Comparison of ENCODE assay signal across 9 cellular contexts in genomic region chr19:7868671-7869452, GRCh38. TPM values are rescaled to one million over a fixed set of nuclear protein-coding genes. Genes with fewer than 3 reads are reported as not detected.
DNase-seq lines count a peak whose midpoint lies in the region; TF ChIP-seq lines count a peak whose summit lies in the region.
"Had no signal": no experiment of that assay in that cellular context is flagged by ENCODE, and none has a peak within 500 bp of the region (broad histone marks: within the 10 kb centered on the region; RNA-seq: fewer than 3 reads in every experiment).

No MANE protein-coding gene starts in this region.

- H3K36me3 ChIP-seq in GM06990 (ENCODE audit: control insufficient read depth, insufficient read depth, low read length) = no peaks in the 10 kb centered on the region; the same call in 1 of the 2 replicates
- H3K36me3 ChIP-seq in effector memory CD4-positive, alpha-beta T cell (ENCODE audit: control insufficient read depth, insufficient read depth, low read length) = no peaks in the 10 kb centered on the region

- no peak for TF ChIP-seq CTCF in GM06990 (IDR thresholded peaks at IDR 0.05; ENCODE audit: insufficient read depth, low read length, poor library complexity, severe bottlenecking)

- H3K4me1 Mint-ChIP-seq in activated CD4-positive, alpha-beta memory T cell treated with anti-CD3 and anti-CD28 coated beads for 36 hours (ENCODE audit: low read depth) = peaks cover 42% of the 10 kb centered on the region

- peak overlapping the region; percentile 58 for H3K4me3 ChIP-seq in GM06990 (replicated peaks; ENCODE audit: low read depth, low read length)
- H3K4me3 ChIP-seq in effector memory CD4-positive, alpha-beta T cell (ENCODE audit: insufficient read depth, low read depth, low read length, poor library complexity, severe bottlenecking) = peak overlapping the region; percentile 48
- H3K4me3 ChIP-seq in mononuclear cell (ENCODE audit: low read length) = peak overlapping the region; percentile 22

- peaks cover 29% of the 10 kb centered on the region for H3K27me3 Mint-ChIP-seq in activated CD4-positive, alpha-beta memory T cell treated with anti-CD3 and anti-CD28 coated beads for 36 hours

- H3K4me1 ChIP-seq in effector memory CD4-positive, alpha-beta T cell (ENCODE audit: control insufficient read depth, insufficient read depth, low read length, poor library complexity, severe bottlenecking) = peaks cover 45% of the 10 kb centered on the region
- peaks cover 37% of the 10 kb centered on the region for H3K4me1 ChIP-seq in mononuclear cell (ENCODE audit: insufficient read depth, low read length)

- H3K36me3 Mint-ChIP-seq in activated CD4-positive, alpha-beta memory T cell treated with anti-CD3 and anti-CD28 coated beads for 36 hours = no peaks in the 10 kb centered on the region

- no peak overlapping the region for H3K27ac Mint-ChIP-seq in activated CD4-positive, alpha-beta memory T cell treated with anti-CD3 and anti-CD28 coated beads for 36 hours

- H3K27ac ChIP-seq in effector memory CD4-positive, alpha-beta T cell (ENCODE audit: insufficient read depth, low read length, poor library complexity, severe bottlenecking) = peak overlapping the region; percentile 67

- POLR2A ChIA-PET in HEK293T (lab: Yijun Ruan, JAX) = interaction anchor here (0.6 to 2.0 kb wide), 10 partner anchors 12 to 645 kb away, joined by 3 to 18 read pairs (median 5); partner anchors contain the start of genes EVI5L, LRRC8E, MAP2K7 and SNAPC2
- POLR2A ChIA-PET in activated CD4-positive, alpha-beta memory T cell treated with anti-CD3 and anti-CD28 coated beads for 36 hours (lab: Charles Lee) = interaction anchor here (0.9 to 1.0 kb wide), 2 partner anchors 35 to 47 kb away, joined by 3 to 4 read pairs; partner anchors contain the start of gene MAP2K7

- H3K9me3 Mint-ChIP-seq in activated CD4-positive, alpha-beta memory T cell treated with anti-CD3 and anti-CD28 coated beads for 36 hours = no peaks in the 10 kb centered on the region

- no peaks in the 10 kb centered on the region for H3K9me3 ChIP-seq in effector memory CD4-positive, alpha-beta T cell (ENCODE audit: control insufficient read depth, low read length)
- H3K9me3 ChIP-seq in mononuclear cell (ENCODE audit: low read depth, low read length) = no peaks in the 10 kb centered on the region

- DNase-seq in GM06990 (ENCODE audit: extremely low read depth, insufficient read length) = peak; percentile 91
- DNase-seq in HEK293T (ENCODE audit: extremely low spot score) = peak; percentile 88
- DNase-seq in NAMALWA (ENCODE audit: low spot score) = peak; percentile 95
- peak; percentile 86 for DNase-seq in activated CD4-positive, alpha-beta memory T cell treated with anti-CD3 and anti-CD28 coated beads for 36 hours
- peak; percentile 67 to 76 (median 73) for DNase-seq in effector memory CD4-positive, alpha-beta T cell
- DNase-seq in stimulated activated CD8-positive, alpha-beta memory T cell treated with anti-CD3 and anti-CD28 coated beads, Interleukin-2, amount 100 ng/mL, for 48 hours (ENCODE audit: low read depth in 2 of 2) = peak; percentile 68 to 76
- DNase-seq in NCI-H1436 (lab: John Stamatoyannopoulos, UW) = no peak

- intact Hi-C loops in activated CD4-positive, alpha-beta memory T cell treated with anti-CD3 and anti-CD28 coated beads for 36 hours (cut with micrococcal nuclease) = loop anchor here (1.0 to 5.0 kb wide), 3 partner anchors 33 to 51 kb away; partner anchors contain the start of genes MAP2K7 and SNAPC2

- CTCF ChIA-PET in HEK293T (lab: Yijun Ruan, JAX) = interaction anchor here (0.5 to 2.0 kb wide), 21 partner anchors 9 to 362 kb away, joined by 3 to 19 read pairs (median 5); partner anchors contain the start of genes LRRC8E, MAP2K7, MCOLN1 and SNAPC2
- CTCF ChIA-PET in activated CD4-positive, alpha-beta memory T cell treated with anti-CD3 and anti-CD28 coated beads for 36 hours (lab: Charles Lee) = interaction anchor here (0.7 to 2.3 kb wide), 32 partner anchors 8 to 481 kb away, joined by 3 to 28 read pairs (median 6); partner anchors contain the start of genes EVI5L, LRRC8E, MAP2K7 and MCOLN1

- peak overlapping the region; percentile 73 for H3K4me3 Mint-ChIP-seq in activated CD4-positive, alpha-beta memory T cell treated with anti-CD3 and anti-CD28 coated beads for 36 hours

- H3K27me3 ChIP-seq in GM06990 (replicated peaks; ENCODE audit: control insufficient read depth, insufficient read depth, low read length) (no peaks in the 10 kb centered on the region; the same call in 1 of the 2 replicates), mononuclear cell (ENCODE audit: insufficient read depth, low read length) (peaks cover 30% of the 10 kb centered on the region)
- peaks cover 17% of the 10 kb centered on the region for H3K27me3 ChIP-seq in effector memory CD4-positive, alpha-beta T cell (replicated peaks; ENCODE audit: control insufficient read depth, insufficient read depth, low read length, poor library complexity, severe bottlenecking)

TF ChIP-seq in HEK293T, 16 proteins besides CTCF, POLR2A, EP300 and RAD21:
- TF ChIP-seq NFRKB (IDR thresholded peaks at IDR 0.05) (no peak), SP1 (IDR thresholded peaks at IDR 0.05) (peak; percentile 35; the same call in 1 of the 2 replicates)

RNA-seq across cellular contexts. Expression of gene PRR36, which starts 5.3 kb away (rescaled TPM):
- under 1 TPM; 0.14 to 0.19 TPM for total RNA-seq in activated CD4-positive, alpha-beta memory T cell treated with anti-CD3 and anti-CD28 coated beads for 36 hours
- 0.10 TPM for total RNA-seq in mononuclear cell
- total RNA-seq: subcutaneous adipose tissue had no signal

RNA-seq across cellular contexts. Expression of gene LRRC8E, which starts 19.4 kb away (rescaled TPM):
- not detected for total RNA-seq in activated CD4-positive, alpha-beta memory T cell treated with anti-CD3 and anti-CD28 coated beads for 36 hours
- total RNA-seq in mononuclear cell = not detected

RNA-seq across cellular contexts. Expression of gene MAP2K7, which starts 34.8 kb away (rescaled TPM):
- 10 to 100 TPM; 29.1 to 30.1 TPM for total RNA-seq in activated CD4-positive, alpha-beta memory T cell treated with anti-CD3 and anti-CD28 coated beads for 36 hours
- total RNA-seq in mononuclear cell = 23.2 TPM

RNA-seq across cellular contexts. Expression of gene EVI5L, which starts 38.8 kb away (rescaled TPM):
- total RNA-seq in activated CD4-positive, alpha-beta memory T cell treated with anti-CD3 and anti-CD28 coated beads for 36 hours = 1 to 10 TPM; 5.0 to 5.6 TPM
- 17.2 TPM for total RNA-seq in mononuclear cell

RNA-seq across cellular contexts. Expression of gene TGFBR3L, which starts 45.8 kb away (rescaled TPM):
- 1 to 10 TPM; 4.4 to 4.6 TPM for total RNA-seq in activated CD4-positive, alpha-beta memory T cell treated with anti-CD3 and anti-CD28 coated beads for 36 hours
- 0.10 TPM for total RNA-seq in mononuclear cell
- total RNA-seq: subcutaneous adipose tissue had no signal
